In the genomic region with DNA sequence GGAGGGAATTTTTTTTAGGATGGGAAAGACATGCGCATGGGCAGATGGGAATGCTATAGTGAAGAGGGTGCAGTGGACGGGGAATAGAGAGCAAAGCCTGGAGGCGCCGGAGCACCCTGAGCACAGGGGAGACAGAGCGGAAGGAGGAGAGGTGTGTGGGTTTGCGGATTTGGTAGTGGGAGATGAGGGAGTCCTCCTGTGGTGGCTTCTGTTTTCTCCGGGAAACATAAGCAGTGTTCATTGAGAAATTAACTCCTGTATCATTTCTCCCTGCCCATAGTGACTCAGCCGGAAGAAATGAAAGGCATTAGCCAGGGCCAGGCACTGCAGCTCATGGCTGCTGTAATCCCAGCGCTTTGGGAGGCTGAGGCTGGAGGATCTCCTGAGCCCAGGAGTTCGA, we compare ENCODE assay signal across 14 cellular contexts. TPM values are rescaled to one million over a fixed set of nuclear protein-coding genes. Genes with fewer than 3 reads are reported as not detected.
A peak's percentile ranks its signal among the peaks of the same experiment; 100 is the strongest.
DNase-seq lines count a peak whose midpoint lies in the region; FAIRE-seq and TF ChIP-seq lines count a peak whose summit lies in the region.
"Had no signal": no experiment of that assay in that cellular context is flagged by ENCODE, and none has a peak within 500 bp of the region (broad histone marks: within the 10 kb centered on the region; RNA-seq: fewer than 3 reads in every experiment).

No MANE protein-coding gene starts in this region.

- no peaks in the 10 kb centered on the region for H3K36me3 ChIP-seq in astrocyte (ENCODE audit: insufficient read depth, low read length)
- H3K36me3 ChIP-seq in neural progenitor cell, result no peaks in the 10 kb centered on the region

- H2AFZ ChIP-seq in astrocyte (ENCODE audit: low read depth, low read length) (no peak overlapping the region), neural progenitor cell (replicated peaks) (no peak overlapping the region)

- H3K27ac ChIP-seq in astrocyte (ENCODE audit: low read depth, low read length) (no peak overlapping the region), neural progenitor cell (no peak overlapping the region)

- no peaks in the 10 kb centered on the region for H3K9me3 ChIP-seq in astrocyte (ENCODE audit: insufficient read depth, low read depth, low read length)
- no peaks in the 10 kb centered on the region for H3K9me3 ChIP-seq in neural progenitor cell (ENCODE audit: low read depth)

- no peaks in the 10 kb centered on the region for H3K36me3 Mint-ChIP-seq in astrocyte (ENCODE audit: low read depth, unreplicated experiment)
- peaks cover 3% of the 10 kb centered on the region for H3K36me3 Mint-ChIP-seq in neural progenitor cell
- H3K36me3 Mint-ChIP-seq in activated T-helper 2 cell treated with anti-CD3 and anti-CD28 coated beads, Interferon-gamma antibody, Interleukin-2, Interleukin-4, amounts not matched to agents 10 μg/mL and 5 μg/mL and 100 μg/mL, durations not matched to agents 14 hours and 24 hours and 36 hours (ENCODE audit: low read depth), result no peaks in the 10 kb centered on the region
- H3K36me3 Mint-ChIP-seq: immature natural killer cell; stimulated activated naive B cell treated with anti-CD40 and anti-IgM and Interleukin-4, amounts not matched to agents 10 μg/mL and 1 μg/mL and 100 μg/mL, for 72 hours had no signal

- H3K27me3 ChIP-seq in astrocyte (ENCODE audit: insufficient read depth, low read length) (no peaks in the 10 kb centered on the region), neural progenitor cell (peaks cover 13% of the 10 kb centered on the region)

- DNase-seq in AG09309 (ENCODE audit: low read depth) (peak; percentile 20), HT-29 (ENCODE audit: low spot score) (peak; percentile 28), astrocyte (ENCODE audit: low read depth) (peak; percentile 63), iris pigment epithelial cell (ENCODE audit: low read depth) (peak; percentile 68), OCI-M1 (lab: John Stamatoyannopoulos, UW) (no peak), Kasumi-1 (lab: John Stamatoyannopoulos, UW) (no peak), neural progenitor cell (ENCODE audit: low spot score) (no peak)
- DNase-seq in activated T-helper 2 cell treated with anti-CD3 and anti-CD28 coated beads, Interferon-gamma antibody, Interleukin-2, Interleukin-4, amounts not matched to agents 10 μg/mL and 5 μg/mL and 100 μg/mL, durations not matched to agents 14 hours and 24 hours and 36 hours (ENCODE audit: low spot score), result no peak
- DNase-seq: activated CD8-positive, alpha-beta T cell treated with anti-CD3 and anti-CD28 coated beads for 36 hours; activated gamma-delta T cell; DND-41; immature natural killer cell; stimulated activated CD4-positive, alpha-beta T cell treated with anti-CD3 and anti-CD28 coated beads, Interleukin-4, amount 100 ng/mL, for 24 hours; stimulated activated naive B cell treated with anti-CD40 and anti-IgM and Interleukin-4, amounts not matched to agents 10 μg/mL and 1 μg/mL and 100 μg/mL, for 72 hours had no signal

- H4K20me1 ChIP-seq in astrocyte (ENCODE audit: insufficient read depth, low read length) (no peaks in the 10 kb centered on the region), neural progenitor cell (ENCODE audit: low read depth) (peaks cover 13% of the 10 kb centered on the region)

- H3K4me1 ChIP-seq in astrocyte (ENCODE audit: insufficient read depth, low read length) (peaks cover 17% of the 10 kb centered on the region), neural progenitor cell (peaks cover 2% of the 10 kb centered on the region)

- H3K4me2 ChIP-seq in astrocyte (ENCODE audit: low read length) (no peak overlapping the region), neural progenitor cell (no peak overlapping the region)

- H3K9ac ChIP-seq in astrocyte (ENCODE audit: low read length), result no peak overlapping the region
- no peak overlapping the region for H3K9ac ChIP-seq in neural progenitor cell

- H3K4me3 ChIP-seq in AG09309 (ENCODE audit: control insufficient read depth, low read depth, low read length), result no peak overlapping the region
- no peak overlapping the region for H3K4me3 ChIP-seq in astrocyte (ENCODE audit: insufficient read depth, low read depth, low read length)
- H3K4me3 ChIP-seq in neural progenitor cell, result no peak overlapping the region

- peaks cover 29% of the 10 kb centered on the region for H3K4me1 Mint-ChIP-seq in astrocyte (ENCODE audit: low read depth, unreplicated experiment)
- H3K4me1 Mint-ChIP-seq in neural progenitor cell, result peaks cover 16% of the 10 kb centered on the region
- peaks cover 12% of the 10 kb centered on the region for H3K4me1 Mint-ChIP-seq in activated T-helper 2 cell treated with anti-CD3 and anti-CD28 coated beads, Interferon-gamma antibody, Interleukin-2, Interleukin-4, amounts not matched to agents 10 μg/mL and 5 μg/mL and 100 μg/mL, durations not matched to agents 14 hours and 24 hours and 36 hours (ENCODE audit: low read depth)

- H3K27ac Mint-ChIP-seq in astrocyte (ENCODE audit: unreplicated experiment) (peak overlapping the region; percentile 79), neural progenitor cell (no peak overlapping the region)
- no peak overlapping the region for H3K27ac Mint-ChIP-seq in activated T-helper 2 cell treated with anti-CD3 and anti-CD28 coated beads, Interferon-gamma antibody, Interleukin-2, Interleukin-4, amounts not matched to agents 10 μg/mL and 5 μg/mL and 100 μg/mL, durations not matched to agents 14 hours and 24 hours and 36 hours
- H3K27ac Mint-ChIP-seq: activated CD8-positive, alpha-beta T cell treated with anti-CD3 and anti-CD28 coated beads for 36 hours; immature natural killer cell; stimulated activated naive B cell treated with anti-CD40 and anti-IgM and Interleukin-4, amounts not matched to agents 10 μg/mL and 1 μg/mL and 100 μg/mL, for 72 hours had no signal

- H3F3A ChIP-seq in neural progenitor cell (ENCODE audit: low read depth), result peaks cover 10% of the 10 kb centered on the region

- TF ChIP-seq CTCF in AG09309 (IDR thresholded peaks at IDR 0.05; ENCODE audit: control insufficient read depth, insufficient read depth, low read depth, low read length, missing control alignments) (no peak), astrocyte (IDR thresholded peaks at IDR 0.05; ENCODE audit: insufficient read depth, low read depth, low read length) (no peak), neural progenitor cell (IDR thresholded peaks at IDR 0.05) (no peak)

- H3K27me3 Mint-ChIP-seq in astrocyte (ENCODE audit: low read depth, unreplicated experiment), result no peaks in the 10 kb centered on the region
- peaks cover 6% of the 10 kb centered on the region for H3K27me3 Mint-ChIP-seq in neural progenitor cell (ENCODE audit: insufficient read depth, low read depth)
- peaks cover 46% of the 10 kb centered on the region for H3K27me3 Mint-ChIP-seq in activated T-helper 2 cell treated with anti-CD3 and anti-CD28 coated beads, Interferon-gamma antibody, Interleukin-2, Interleukin-4, amounts not matched to agents 10 μg/mL and 5 μg/mL and 100 μg/mL, durations not matched to agents 14 hours and 24 hours and 36 hours (ENCODE audit: low read depth)

- H3K9me3 Mint-ChIP-seq in astrocyte (ENCODE audit: unreplicated experiment) (peaks cover 7% of the 10 kb centered on the region), neural progenitor cell (no peaks in the 10 kb centered on the region)
- H3K9me3 Mint-ChIP-seq in activated T-helper 2 cell treated with anti-CD3 and anti-CD28 coated beads, Interferon-gamma antibody, Interleukin-2, Interleukin-4, amounts not matched to agents 10 μg/mL and 5 μg/mL and 100 μg/mL, durations not matched to agents 14 hours and 24 hours and 36 hours, result no peaks in the 10 kb centered on the region
- H3K9me3 Mint-ChIP-seq: activated CD8-positive, alpha-beta T cell treated with anti-CD3 and anti-CD28 coated beads for 36 hours; immature natural killer cell; stimulated activated naive B cell treated with anti-CD40 and anti-IgM and Interleukin-4, amounts not matched to agents 10 μg/mL and 1 μg/mL and 100 μg/mL, for 72 hours had no signal

- no peak for FAIRE-seq in astrocyte (lab: Jason Lieb, UNC)

- H3K4me3 Mint-ChIP-seq in astrocyte (ENCODE audit: unreplicated experiment) (no peak overlapping the region), neural progenitor cell (no peak overlapping the region)
- H3K4me3 Mint-ChIP-seq in activated T-helper 2 cell treated with anti-CD3 and anti-CD28 coated beads, Interferon-gamma antibody, Interleukin-2, Interleukin-4, amounts not matched to agents 10 μg/mL and 5 μg/mL and 100 μg/mL, durations not matched to agents 14 hours and 24 hours and 36 hours (ENCODE audit: low read depth), result no peak overlapping the region
- H3K4me3 Mint-ChIP-seq: activated CD8-positive, alpha-beta T cell treated with anti-CD3 and anti-CD28 coated beads for 36 hours; immature natural killer cell; stimulated activated naive B cell treated with anti-CD40 and anti-IgM and Interleukin-4, amounts not matched to agents 10 μg/mL and 1 μg/mL and 100 μg/mL, for 72 hours had no signal

- intact Hi-C loops in activated T-helper 2 cell treated with anti-CD3 and anti-CD28 coated beads, Interferon-gamma antibody, Interleukin-2, Interleukin-4, amounts not matched to agents 10 μg/mL and 5 μg/mL and 100 μg/mL, durations not matched to agents 14 hours and 24 hours and 36 hours (cut with micrococcal nuclease), result loop anchor here (5.0 kb wide), 2 partner anchors 406 to 511 kb away; partner anchors contain the start of gene ARTN

- H3K79me2 ChIP-seq in astrocyte (ENCODE audit: insufficient read depth, low read length) (peaks cover 5% of the 10 kb centered on the region), neural progenitor cell (ENCODE audit: low read depth) (no peaks in the 10 kb centered on the region)

RNA-seq across cellular contexts. Expression of gene PTPRF, which starts 4.7 kb away (rescaled TPM):
- 101 and 122 TPM in 2 replicates for total RNA-seq in HT-29 (2014; rRNA removed; shearing (Covaris generic))
- total RNA-seq in astrocyte (231 and 275 TPM in 2 replicates), neural progenitor cell (ENCODE audit: low replicate concordance) (71.1 and 119 TPM in 2 replicates)
- total RNA-seq in activated T-helper 2 cell treated with anti-CD3 and anti-CD28 coated beads, Interferon-gamma antibody, Interleukin-2, Interleukin-4, amounts not matched to agents 10 μg/mL and 5 μg/mL and 100 μg/mL, durations not matched to agents 14 hours and 24 hours and 36 hours, result 3.0 and 3.2 TPM in 2 replicates

Comparison
In these comparisons a context has a peak if more than half of its experiments do, and no peak if none do; other contexts are left out.
1. DNase-seq: peak in AG09309 (single experiment), HT-29 (single experiment), astrocyte (single experiment) and iris pigment epithelial cell (single experiment); none in OCI-M1 (single experiment), Kasumi-1 (0 of 2), neural progenitor cell (single experiment) and activated T-helper 2 cell treated with anti-CD3 and anti-CD28 coated beads, Interferon-gamma antibody, Interleukin-2, Interleukin-4, amounts not matched to agents 10 μg/mL and 5 μg/mL and 100 μg/mL, durations not matched to agents 14 hours and 24 hours and 36 hours (single experiment).
2. RNA of gene PTPRF, which starts 4.7 kb away (total RNA-seq): 231 to 275 TPM in astrocyte, 101 to 122 TPM in HT-29 and 71.1 to 119 TPM in neural progenitor cell; 3.0 to 3.2 TPM in activated T-helper 2 cell treated with anti-CD3 and anti-CD28 coated beads, Interferon-gamma antibody, Interleukin-2, Interleukin-4, amounts not matched to agents 10 μg/mL and 5 μg/mL and 100 μg/mL, durations not matched to agents 14 hours and 24 hours and 36 hours; every median in the first group is over 10 times any median in the second.